Comparison of ENCODE assay signal across 16 cellular contexts in genomic region chr20:11807070-11807741, GRCh38.
DNase-seq lines count a peak whose midpoint lies in the region; ATAC-seq, FAIRE-seq and TF ChIP-seq lines count a peak whose summit lies in the region.
"Had no signal": no experiment of that assay in that cellular context is flagged by ENCODE, and none has a peak within 500 bp of the region (broad histone marks: within the 10 kb centered on the region; RNA-seq: fewer than 3 reads in every experiment).

No MANE protein-coding gene starts in this region.

- FAIRE-seq in A549 (lab: Jason Lieb, UNC), result peak; percentile 13

- ATAC-seq in A549 (peak; percentile 86 to 94), HG03432 (IDR thresholded peaks at IDR 0.05; ENCODE audit: unreplicated experiment) (no peak)
- no peak for ATAC-seq in stimulated activated naive CD8-positive, alpha-beta T cell treated with anti-CD3 and anti-CD28 coated beads, Interleukin-15, amount 100 ng/mL, for 72 hours
- ATAC-seq: activated CD8-positive, alpha-beta T cell treated with anti-CD3 and anti-CD28 coated beads, Interleukin-2, amount 10 ng/mL, durations not matched to agents 7 days and 5 days; activated naive CD4-positive, alpha-beta T cell treated with anti-CD3 and anti-CD28 coated beads, Interleukin-2, amount 50 U/mL, for 72 hours; left lobe of liver; psoas muscle had no signal

- DNase-seq in A549 (ENCODE audit: low read depth in 1 of 2, low spot score in 1 of 2) (peak in 1 of 2 experiments; percentile 30), HS-27A (ENCODE audit: low read depth) (peak; percentile 91), astrocyte of the spinal cord (ENCODE audit: low read depth, low spot score) (peak; percentile 92), kidney glomerular epithelial cell (lab: John Stamatoyannopoulos, UW) (peak; percentile 72), NCI-H526 (lab: John Stamatoyannopoulos, UW) (no peak)
- no peak for DNase-seq in stimulated activated naive CD8-positive, alpha-beta T cell treated with anti-CD3 and anti-CD28 coated beads, Interleukin-15, amount 100 ng/mL, for 72 hours
- no peak for DNase-seq in activated CD4-positive, alpha-beta T cell treated with anti-CD3 and anti-CD28 coated beads for 4 hours
- DNase-seq: activated CD8-positive, alpha-beta T cell treated with anti-CD3 and anti-CD28 coated beads, Interleukin-2, amount 10 ng/mL, durations not matched to agents 7 days and 5 days; erythroblast; NCI-H1048; NCI-H526 treated with DMSO at 0.1 percent for 48 hours; psoas muscle had no signal

- 2% methylated on average over 3 of the region's 3 CpGs for whole genome bisulfite sequencing in A549 (ENCODE audit: missing lambda C conversion rate)

- H3K27ac ChIP-seq in A549, result no peak overlapping the region
- H3K27ac ChIP-seq: BLaER1, psoas muscle had no signal

- H3K27ac Mint-ChIP-seq in stimulated activated naive CD8-positive, alpha-beta T cell treated with anti-CD3 and anti-CD28 coated beads, Interleukin-15, amount 100 ng/mL, for 72 hours, result no peak overlapping the region
- H3K27ac Mint-ChIP-seq: activated CD8-positive, alpha-beta T cell treated with anti-CD3 and anti-CD28 coated beads, Interleukin-2, amount 10 ng/mL, durations not matched to agents 7 days and 5 days; activated naive CD4-positive, alpha-beta T cell treated with anti-CD3 and anti-CD28 coated beads, Interleukin-2, amount 50 U/mL, for 72 hours had no signal

- in situ Hi-C loops in astrocyte of the spinal cord (cut with HindIII; ENCODE audit: low sequenced_read_pairs), result no loop called here

- H3K9me3 Mint-ChIP-seq in stimulated activated naive CD8-positive, alpha-beta T cell treated with anti-CD3 and anti-CD28 coated beads, Interleukin-15, amount 100 ng/mL, for 72 hours, result peaks cover 0 to 5% of the 10 kb centered on the region in 2 donors

- H3K9me3 ChIP-seq in A549, result no peaks in the 10 kb centered on the region
- H3K9me3 ChIP-seq: BLaER1, psoas muscle had no signal

- no peak for TF ChIP-seq RAD21 in A549 (conservative IDR thresholded peaks at IDR 0.05 in 1 of 2, IDR thresholded peaks at IDR 0.05 in 1 of 2)

- peak in 1 of 2 experiments; percentile 39; a peak in 1 of 5 replicates for TF ChIP-seq EP300 in A549 (IDR thresholded peaks at IDR 0.05)

- TF ChIP-seq CTCF in A549 (IDR thresholded peaks at IDR 0.05) (no peak), astrocyte of the spinal cord (IDR thresholded peaks at IDR 0.05; ENCODE audit: low read depth, low read length) (no peak)

- no peak overlapping the region for H3K4me3 Mint-ChIP-seq in stimulated activated naive CD8-positive, alpha-beta T cell treated with anti-CD3 and anti-CD28 coated beads, Interleukin-15, amount 100 ng/mL, for 72 hours
- H3K4me3 Mint-ChIP-seq: activated CD8-positive, alpha-beta T cell treated with anti-CD3 and anti-CD28 coated beads, Interleukin-2, amount 10 ng/mL, durations not matched to agents 7 days and 5 days had no signal

- H3K4me2 ChIP-seq in A549, result peak overlapping the region; percentile 48
- H3K4me2 ChIP-seq: BLaER1 had no signal

- POLR2A ChIA-PET in A549 (lab: Yijun Ruan, JAX), result no interaction called here

- H3K27me3 Mint-ChIP-seq in stimulated activated naive CD8-positive, alpha-beta T cell treated with anti-CD3 and anti-CD28 coated beads, Interleukin-15, amount 100 ng/mL, for 72 hours, result no peaks in the 10 kb centered on the region

- no peak overlapping the region for H3K4me3 ChIP-seq in A549
- no peak overlapping the region for H3K4me3 ChIP-seq in astrocyte of the spinal cord (ENCODE audit: low read depth, low read length)
- H3K4me3 ChIP-seq: BLaER1, psoas muscle had no signal

- TF ChIP-seq POLR2A in A549 (IDR thresholded peaks at IDR 0.05; ENCODE audit: low read length), result no peak

- H3K4me1 ChIP-seq in A549, result peaks cover 25% of the 10 kb centered on the region
- H3K4me1 ChIP-seq: BLaER1, psoas muscle had no signal

- CTCF ChIA-PET in A549 (lab: Yijun Ruan, JAX), result interaction anchor here (1.2 kb wide), 1 partner anchor 67 kb away, joined by 3 read pairs; no protein-coding TSS in a partner anchor

- no peaks in the 10 kb centered on the region for H3K4me1 Mint-ChIP-seq in stimulated activated naive CD8-positive, alpha-beta T cell treated with anti-CD3 and anti-CD28 coated beads, Interleukin-15, amount 100 ng/mL, for 72 hours

TF ChIP-seq in A549, 52 proteins besides CTCF, POLR2A, EP300 and RAD21:
- TF ChIP-seq JUNB (IDR thresholded peaks at IDR 0.05), result peak; percentile 65
- TF ChIP-seq FOSL2 (IDR thresholded peaks at IDR 0.05), result peak; percentile 43; the same call in 1 of the 2 replicates
- TF ChIP-seq FOSL2 (CRISPR knock-in tag; IDR thresholded peaks at IDR 0.05), result no peak
- TF ChIP-seq SMC3 (IDR thresholded peaks at IDR 0.05), result no peak
- no peak for TF ChIP-seq CEBPB (IDR thresholded peaks at IDR 0.05)

Comparison
In these comparisons a context has a peak if more than half of its experiments do, and no peak if none do; other contexts are left out.
1. ATAC-seq: peak in A549 (2 of 2); none in stimulated activated naive CD8-positive, alpha-beta T cell treated with anti-CD3 and anti-CD28 coated beads, Interleukin-15, amount 100 ng/mL, for 72 hours (single experiment) and HG03432 (single experiment).
2. DNase-seq: peak in HS-27A (single experiment), astrocyte of the spinal cord (single experiment) and kidney glomerular epithelial cell (single experiment); none in stimulated activated naive CD8-positive, alpha-beta T cell treated with anti-CD3 and anti-CD28 coated beads, Interleukin-15, amount 100 ng/mL, for 72 hours (0 of 2), activated CD4-positive, alpha-beta T cell treated with anti-CD3 and anti-CD28 coated beads for 4 hours (0 of 2) and NCI-H526 (0 of 2).